ENCODE assay signal across 17 cellular contexts in genomic region chr15:91308855-91309254, GRCh38.
A peak's percentile ranks its signal among the peaks of the same experiment; 100 is the strongest.
DNase-seq lines count a peak whose midpoint lies in the region; ATAC-seq lines count a peak whose summit lies in the region.
"Had no signal": no experiment of that assay in that cellular context is flagged by ENCODE, and none has a peak within 500 bp of the region (broad histone marks: within the 10 kb centered on the region; RNA-seq: fewer than 3 reads in every experiment).

No MANE protein-coding gene starts in this region.

- no peaks in the 10 kb centered on the region for H3K36me3 ChIP-seq in KOPT-K1 (ENCODE audit: insufficient read depth, low read length)
- H3K36me3 ChIP-seq: thyroid gland had no signal

- no peaks in the 10 kb centered on the region for H3K9me3 ChIP-seq in KOPT-K1 (ENCODE audit: insufficient read depth, low read length, poor library complexity, severe bottlenecking)
- H3K9me3 ChIP-seq: thyroid gland had no signal

- H3K27ac ChIP-seq in KOPT-K1 (ENCODE audit: low read depth, low read length, poor library complexity, severe bottlenecking) = peak overlapping the region; percentile 88
- H3K27ac ChIP-seq: thyroid gland had no signal

- H3K36me3 Mint-ChIP-seq in activated naive CD4-positive, alpha-beta T cell treated with anti-CD3 and anti-CD28 coated beads for 36 hours (ENCODE audit: low read depth) = no peaks in the 10 kb centered on the region
- no peaks in the 10 kb centered on the region for H3K36me3 Mint-ChIP-seq in activated T-helper 17 cell treated with anti-CD3 and anti-CD28 coated beads, Interleukin-2, amount 50 U/mL, for 72 hours (ENCODE audit: low read depth)
- H3K36me3 Mint-ChIP-seq: stimulated activated memory B cell treated with anti-CD40 and anti-IgM and Interleukin-4, amounts not matched to agents 10 μg/mL and 1 μg/mL and 100 μg/mL, for 72 hours had no signal

- H3K4me1 Mint-ChIP-seq in activated naive CD4-positive, alpha-beta T cell treated with anti-CD3 and anti-CD28 coated beads for 36 hours (ENCODE audit: low read depth) = peaks cover 59% of the 10 kb centered on the region
- H3K4me1 Mint-ChIP-seq in activated T-helper 17 cell treated with anti-CD3 and anti-CD28 coated beads, Interleukin-2, amount 50 U/mL, for 72 hours = peaks cover 41% of the 10 kb centered on the region

- intact Hi-C loops in activated naive CD4-positive, alpha-beta T cell treated with anti-CD3 and anti-CD28 coated beads for 36 hours (cut with micrococcal nuclease) = no loop called here
- intact Hi-C loops in left cardiac atrium (cut with DNase I) = loop anchor here (10.0 kb wide), 2 partner anchors 636 to 776 kb away; no protein-coding TSS in a partner anchor

- ATAC-seq in activated T-helper 17 cell treated with anti-CD3 and anti-CD28 coated beads, Interleukin-2, amount 50 U/mL, for 72 hours (replicated peaks) = peak; percentile 23
- ATAC-seq in left cardiac atrium = no peak
- ATAC-seq in GM18520 (IDR thresholded peaks at IDR 0.05; ENCODE audit: unreplicated experiment) = no peak
- ATAC-seq: PC-3 had no signal

- no peaks in the 10 kb centered on the region for H3K9me3 Mint-ChIP-seq in activated naive CD4-positive, alpha-beta T cell treated with anti-CD3 and anti-CD28 coated beads for 36 hours
- no peaks in the 10 kb centered on the region for H3K9me3 Mint-ChIP-seq in activated T-helper 17 cell treated with anti-CD3 and anti-CD28 coated beads, Interleukin-2, amount 50 U/mL, for 72 hours
- H3K9me3 Mint-ChIP-seq: stimulated activated memory B cell treated with anti-CD40 and anti-IgM and Interleukin-4, amounts not matched to agents 10 μg/mL and 1 μg/mL and 100 μg/mL, for 72 hours had no signal

- H3K4me3 Mint-ChIP-seq in activated naive CD4-positive, alpha-beta T cell treated with anti-CD3 and anti-CD28 coated beads for 36 hours = no peak overlapping the region
- H3K4me3 Mint-ChIP-seq in activated T-helper 17 cell treated with anti-CD3 and anti-CD28 coated beads, Interleukin-2, amount 50 U/mL, for 72 hours = no peak overlapping the region
- H3K4me3 Mint-ChIP-seq: stimulated activated memory B cell treated with anti-CD40 and anti-IgM and Interleukin-4, amounts not matched to agents 10 μg/mL and 1 μg/mL and 100 μg/mL, for 72 hours had no signal

- CTCF ChIA-PET in activated naive CD4-positive, alpha-beta T cell treated with anti-CD3 and anti-CD28 coated beads for 36 hours (lab: Charles Lee) = interaction anchor here (1.2 to 2.0 kb wide), 2 partner anchors 10 to 397 kb away, joined by 3 to 6 read pairs; no protein-coding TSS in a partner anchor

- peak; percentile 61 for DNase-seq in activated naive CD4-positive, alpha-beta T cell treated with anti-CD3 and anti-CD28 coated beads for 36 hours
- no peak for DNase-seq in activated naive CD4-positive, alpha-beta T cell (lab: John Stamatoyannopoulos, UW)
- DNase-seq in stimulated activated naive CD4-positive, alpha-beta T cell treated with Interleukin-2 at 50 U/mL for 16 hours (lab: John Stamatoyannopoulos, UW) = peak; percentile 12
- no peak for DNase-seq in left cardiac atrium
- DNase-seq in DMS153 treated with DMSO at 0.1 percent for 48 hours (lab: John Stamatoyannopoulos, UW; ENCODE audit: unreplicated experiment) = no peak
- DNase-seq: activated gamma-delta T cell; DMS79; effector CD8-positive, alpha-beta T cell; hypothalamus; MM.1S; NCI-H1694 treated with DMSO at 0.1 percent for 48 hours; PC-3; thyroid gland had no signal

- no peak overlapping the region for H3K27ac Mint-ChIP-seq in activated naive CD4-positive, alpha-beta T cell treated with anti-CD3 and anti-CD28 coated beads for 36 hours
- no peak overlapping the region for H3K27ac Mint-ChIP-seq in activated T-helper 17 cell treated with anti-CD3 and anti-CD28 coated beads, Interleukin-2, amount 50 U/mL, for 72 hours
- H3K27ac Mint-ChIP-seq: stimulated activated memory B cell treated with anti-CD40 and anti-IgM and Interleukin-4, amounts not matched to agents 10 μg/mL and 1 μg/mL and 100 μg/mL, for 72 hours had no signal

- H3K27me3 Mint-ChIP-seq in activated naive CD4-positive, alpha-beta T cell treated with anti-CD3 and anti-CD28 coated beads for 36 hours (ENCODE audit: low read depth) = no peaks in the 10 kb centered on the region
- peaks cover 20% of the 10 kb centered on the region for H3K27me3 Mint-ChIP-seq in activated T-helper 17 cell treated with anti-CD3 and anti-CD28 coated beads, Interleukin-2, amount 50 U/mL, for 72 hours

Comparison
In these comparisons a context has a peak if more than half of its experiments do, and no peak if none do; other contexts are left out.
1. DNase-seq: peak in activated naive CD4-positive, alpha-beta T cell treated with anti-CD3 and anti-CD28 coated beads for 36 hours (single experiment) and stimulated activated naive CD4-positive, alpha-beta T cell treated with Interleukin-2 at 50 U/mL for 16 hours (single experiment); none in activated naive CD4-positive, alpha-beta T cell (0 of 4), left cardiac atrium (single experiment) and DMS153 treated with DMSO at 0.1 percent for 48 hours (single experiment).